In the genomic region with DNA sequence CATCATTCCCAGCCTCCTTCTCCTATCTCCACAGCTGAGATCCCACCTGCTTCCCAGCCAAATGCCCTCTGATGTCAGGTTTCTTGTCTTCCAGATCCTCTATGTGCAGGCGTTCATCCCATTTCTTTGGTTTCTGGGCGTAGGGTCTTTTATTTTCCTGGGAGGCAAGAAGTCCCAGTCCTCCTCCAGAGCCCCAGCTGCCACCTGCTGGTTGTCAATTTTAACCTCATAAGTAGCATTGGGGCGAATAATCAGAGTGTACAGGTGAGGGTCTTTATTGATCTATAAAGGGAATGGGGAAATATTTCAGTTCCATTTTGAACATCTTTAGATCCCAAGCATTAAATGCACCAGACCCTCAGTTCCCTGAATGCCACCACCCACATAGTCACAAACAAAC, we compare ENCODE assay signal across 1 cellular context.
TF ChIP-seq lines count a peak whose summit lies in the region.

No MANE protein-coding gene starts in this region.

TF ChIP-seq in GM12878, 131 proteins besides CTCF, POLR2A, EP300 and RAD21 (continued from another document):
- TF ChIP-seq, protein P1, sequence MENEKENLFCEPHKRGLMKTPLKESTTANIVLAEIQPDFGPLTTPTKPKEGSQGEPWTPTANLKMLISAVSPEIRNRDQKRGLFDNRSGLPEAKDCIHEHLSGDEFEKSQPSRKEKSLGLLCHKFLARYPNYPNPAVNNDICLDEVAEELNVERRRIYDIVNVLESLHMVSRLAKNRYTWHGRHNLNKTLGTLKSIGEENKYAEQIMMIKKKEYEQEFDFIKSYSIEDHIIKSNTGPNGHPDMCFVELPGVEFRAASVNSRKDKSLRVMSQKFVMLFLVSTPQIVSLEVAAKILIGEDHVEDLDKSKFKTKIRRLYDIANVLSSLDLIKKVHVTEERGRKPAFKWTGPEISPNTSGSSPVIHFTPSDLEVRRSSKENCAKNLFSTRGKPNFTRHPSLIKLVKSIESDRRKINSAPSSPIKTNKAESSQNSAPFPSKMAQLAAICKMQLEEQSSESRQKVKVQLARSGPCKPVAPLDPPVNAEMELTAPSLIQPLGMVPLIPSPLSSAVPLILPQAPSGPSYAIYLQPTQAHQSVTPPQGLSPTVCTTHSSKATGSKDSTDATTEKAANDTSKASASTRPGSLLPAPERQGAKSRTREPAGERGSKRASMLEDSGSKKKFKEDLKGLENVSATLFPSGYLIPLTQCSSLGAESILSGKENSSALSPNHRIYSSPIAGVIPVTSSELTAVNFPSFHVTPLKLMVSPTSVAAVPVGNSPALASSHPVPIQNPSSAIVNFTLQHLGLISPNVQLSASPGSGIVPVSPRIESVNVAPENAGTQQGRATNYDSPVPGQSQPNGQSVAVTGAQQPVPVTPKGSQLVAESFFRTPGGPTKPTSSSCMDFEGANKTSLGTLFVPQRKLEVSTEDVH (IDR thresholded peaks at IDR 0.05; ENCODE audit: low read depth, partially characterized antibody) = no peak
- TF ChIP-seq RFX5 (IDR thresholded peaks at IDR 0.05; ENCODE audit: low read depth, low read length) (no peak), MTA3 (IDR thresholded peaks at IDR 0.05; ENCODE audit: borderline replicate concordance, low read length) (no peak), HDAC6 (IDR thresholded peaks at IDR 0.05; ENCODE audit: unreplicated experiment) (no peak), BCLAF1 (IDR thresholded peaks at IDR 0.05) (no peak), ESRRA (IDR thresholded peaks at IDR 0.05; ENCODE audit: low read length) (no peak), RB1 (IDR thresholded peaks at IDR 0.05; ENCODE audit: borderline replicate concordance) (no peak), KAT2A (conservative IDR thresholded peaks at IDR 0.05; ENCODE audit: control insufficient read depth, low read depth, low read length) (no peak), MEF2A (IDR thresholded peaks at IDR 0.05; ENCODE audit: insufficient read depth, low read depth, low read length) (no peak)
- TF ChIP-seq, protein P2, sequence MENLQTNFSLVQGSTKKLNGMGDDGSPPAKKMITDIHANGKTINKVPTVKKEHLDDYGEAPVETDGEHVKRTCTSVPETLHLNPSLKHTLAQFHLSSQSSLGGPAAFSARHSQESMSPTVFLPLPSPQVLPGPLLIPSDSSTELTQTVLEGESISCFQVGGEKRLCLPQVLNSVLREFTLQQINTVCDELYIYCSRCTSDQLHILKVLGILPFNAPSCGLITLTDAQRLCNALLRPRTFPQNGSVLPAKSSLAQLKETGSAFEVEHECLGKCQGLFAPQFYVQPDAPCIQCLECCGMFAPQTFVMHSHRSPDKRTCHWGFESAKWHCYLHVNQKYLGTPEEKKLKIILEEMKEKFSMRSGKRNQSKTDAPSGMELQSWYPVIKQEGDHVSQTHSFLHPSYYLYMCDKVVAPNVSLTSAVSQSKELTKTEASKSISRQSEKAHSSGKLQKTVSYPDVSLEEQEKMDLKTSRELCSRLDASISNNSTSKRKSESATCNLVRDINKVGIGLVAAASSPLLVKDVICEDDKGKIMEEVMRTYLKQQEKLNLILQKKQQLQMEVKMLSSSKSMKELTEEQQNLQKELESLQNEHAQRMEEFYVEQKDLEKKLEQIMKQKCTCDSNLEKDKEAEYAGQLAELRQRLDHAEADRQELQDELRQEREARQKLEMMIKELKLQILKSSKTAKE (IDR thresholded peaks at IDR 0.05; ENCODE audit: low read depth, poor library complexity, severe bottlenecking) = no peak
- TF ChIP-seq, protein P3, sequence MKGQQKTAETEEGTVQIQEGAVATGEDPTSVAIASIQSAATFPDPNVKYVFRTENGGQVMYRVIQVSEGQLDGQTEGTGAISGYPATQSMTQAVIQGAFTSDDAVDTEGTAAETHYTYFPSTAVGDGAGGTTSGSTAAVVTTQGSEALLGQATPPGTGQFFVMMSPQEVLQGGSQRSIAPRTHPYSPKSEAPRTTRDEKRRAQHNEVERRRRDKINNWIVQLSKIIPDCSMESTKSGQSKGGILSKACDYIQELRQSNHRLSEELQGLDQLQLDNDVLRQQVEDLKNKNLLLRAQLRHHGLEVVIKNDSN (IDR thresholded peaks at IDR 0.05; ENCODE audit: borderline replicate concordance, extremely low read length, insufficient read depth, low read depth, low read length) = no peak
- TF ChIP-seq, protein P4, sequence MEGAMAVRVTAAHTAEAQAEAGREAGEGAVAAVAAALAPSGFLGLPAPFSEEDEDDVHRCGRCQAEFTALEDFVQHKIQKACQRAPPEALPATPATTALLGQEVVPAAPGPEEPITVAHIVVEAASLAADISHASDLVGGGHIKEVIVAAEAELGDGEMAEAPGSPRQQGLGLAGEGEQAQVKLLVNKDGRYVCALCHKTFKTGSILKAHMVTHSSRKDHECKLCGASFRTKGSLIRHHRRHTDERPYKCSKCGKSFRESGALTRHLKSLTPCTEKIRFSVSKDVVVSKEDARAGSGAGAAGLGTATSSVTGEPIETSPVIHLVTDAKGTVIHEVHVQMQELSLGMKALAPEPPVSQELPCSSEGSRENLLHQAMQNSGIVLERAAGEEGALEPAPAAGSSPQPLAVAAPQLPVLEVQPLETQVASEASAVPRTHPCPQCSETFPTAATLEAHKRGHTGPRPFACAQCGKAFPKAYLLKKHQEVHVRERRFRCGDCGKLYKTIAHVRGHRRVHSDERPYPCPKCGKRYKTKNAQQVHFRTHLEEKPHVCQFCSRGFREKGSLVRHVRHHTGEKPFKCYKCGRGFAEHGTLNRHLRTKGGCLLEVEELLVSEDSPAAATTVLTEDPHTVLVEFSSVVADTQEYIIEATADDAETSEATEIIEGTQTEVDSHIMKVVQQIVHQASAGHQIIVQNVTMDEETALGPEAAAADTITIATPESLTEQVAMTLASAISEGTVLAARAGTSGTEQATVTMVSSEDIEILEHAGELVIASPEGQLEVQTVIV (IDR thresholded peaks at IDR 0.05; ENCODE audit: borderline replicate concordance, partially characterized antibody) = no peak
